8 cellular contexts compared by ENCODE assay signal in the genomic region with DNA sequence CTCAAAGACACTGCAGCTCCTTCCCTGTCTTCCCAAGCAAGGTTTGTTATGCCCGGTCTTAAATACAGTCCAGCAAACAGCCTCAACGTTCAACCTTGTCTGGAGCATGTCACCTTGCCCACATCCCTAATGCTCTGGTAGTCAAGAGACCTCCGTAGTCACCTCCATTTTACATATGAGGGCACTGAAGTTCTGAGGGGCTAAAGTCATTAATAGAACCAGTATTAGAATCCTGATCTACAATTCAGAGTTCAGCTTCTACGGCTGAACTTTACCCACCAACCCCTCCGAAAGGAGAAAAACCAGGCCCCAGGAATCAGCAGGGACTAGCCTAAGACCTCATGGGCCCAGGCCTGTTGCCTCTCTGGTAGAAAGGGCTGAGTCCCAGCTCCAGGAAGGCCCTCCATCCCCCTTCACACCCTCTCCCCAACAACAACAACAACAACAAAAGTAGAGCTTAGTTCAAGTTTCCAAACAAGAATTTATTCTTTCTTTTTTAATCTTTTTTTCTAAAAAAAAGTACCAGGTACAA. TPM values are rescaled to one million over a fixed set of nuclear protein-coding genes. Genes with fewer than 3 reads are reported as not detected.
DNase-seq lines count a peak whose midpoint lies in the region; ATAC-seq and TF ChIP-seq lines count a peak whose summit lies in the region.

No MANE protein-coding gene starts in this region.

- peak overlapping the region; percentile 98 for H3K27ac Mint-ChIP-seq in activated CD4-positive, alpha-beta T cell treated with anti-CD3 and anti-CD28 coated beads for 36 hours

- TF ChIP-seq CTCF in ascending aorta (IDR thresholded peaks at IDR 0.05) = no peak
- no peak for TF ChIP-seq CTCF in kidney epithelial cell (IDR thresholded peaks at IDR 0.05; ENCODE audit: insufficient read depth, low read length, poor library complexity, severe bottlenecking)

- H3K4me3 ChIP-seq in ascending aorta (peak overlapping the region in 1 of 2 donors; percentile 71), kidney epithelial cell (ENCODE audit: low read depth, low read length) (peak overlapping the region; percentile 68)

- DNase-seq in activated CD4-positive, alpha-beta T cell treated with anti-CD3 and anti-CD28 coated beads for 36 hours = no peak
- DNase-seq in activated CD4-positive, alpha-beta T cell treated with anti-CD3 and anti-CD28 coated beads for 4 hours = no peak
- DNase-seq in ascending aorta (ENCODE audit: low spot score in 2 of 2) (no peak), kidney epithelial cell (ENCODE audit: low read depth) (no peak), OCI-M1 (lab: John Stamatoyannopoulos, UW) (no peak), COR-L47 (lab: John Stamatoyannopoulos, UW) (no peak)

- no peaks in the 10 kb centered on the region for H3K9me3 Mint-ChIP-seq in activated CD4-positive, alpha-beta T cell treated with anti-CD3 and anti-CD28 coated beads for 36 hours (ENCODE audit: low read depth)

- no peaks in the 10 kb centered on the region for H3K9me3 ChIP-seq in ascending aorta

- H3K27me3 Mint-ChIP-seq in activated CD4-positive, alpha-beta T cell treated with anti-CD3 and anti-CD28 coated beads for 36 hours = no peaks in the 10 kb centered on the region

- POLR2A ChIA-PET in activated CD4-positive, alpha-beta T cell treated with anti-CD3 and anti-CD28 coated beads for 36 hours (lab: Charles Lee) = interaction anchor here (0.6 to 3.2 kb wide), 6 partner anchors 8 to 32 kb away, joined by 3 to 18 read pairs (median 6); partner anchors contain the start of genes ATOSB, FANCG and VCP

- CTCF ChIA-PET in activated CD4-positive, alpha-beta T cell treated with anti-CD3 and anti-CD28 coated beads for 36 hours (lab: Charles Lee) = interaction anchor here (0.6 to 1.8 kb wide), 10 partner anchors 8 to 772 kb away, joined by 3 to 7 read pairs (median 4); partner anchors contain the start of genes ATOSB and FANCG

- H3K4me1 Mint-ChIP-seq in activated CD4-positive, alpha-beta T cell treated with anti-CD3 and anti-CD28 coated beads for 36 hours = peaks cover 25% of the 10 kb centered on the region

- H3K27me3 ChIP-seq in ascending aorta (no peaks in the 10 kb centered on the region), kidney epithelial cell (ENCODE audit: control insufficient read depth, insufficient read depth, low read length) (no peaks in the 10 kb centered on the region)

- H3K27ac ChIP-seq in ascending aorta = peak overlapping the region; percentile 81 to 90
- H3K27ac ChIP-seq in temporal lobe (ENCODE audit: low read depth, low read length) = peak overlapping the region; percentile 90

- ATAC-seq in activated CD4-positive, alpha-beta T cell treated with anti-CD3 and anti-CD28 coated beads for 36 hours = no peak
- no peak for ATAC-seq in GM18511 (IDR thresholded peaks at IDR 0.05; ENCODE audit: unreplicated experiment)

- H3K4me3 Mint-ChIP-seq in activated CD4-positive, alpha-beta T cell treated with anti-CD3 and anti-CD28 coated beads for 36 hours = peak overlapping the region; percentile 98

- peaks cover 4 to 12% of the 10 kb centered on the region in 2 donors for H3K4me1 ChIP-seq in ascending aorta

- intact Hi-C loops in activated CD4-positive, alpha-beta T cell treated with anti-CD3 and anti-CD28 coated beads for 36 hours (cut with DNase I, micrococcal nuclease) = loop anchor here (1.0 to 2.0 kb wide), 5 partner anchors 8 to 711 kb away; partner anchors contain the start of genes HINT2 (in 1 of the 2) and VCP (in 1 of the 2)
- intact Hi-C loops in ascending aorta (cut with DNase I) = loop anchor here (1.0 to 2.0 kb wide), 2 partner anchors 8 to 115 kb away; partner anchors contain the start of gene DNAJB5

- peaks cover 34% of the 10 kb centered on the region for H3K36me3 Mint-ChIP-seq in activated CD4-positive, alpha-beta T cell treated with anti-CD3 and anti-CD28 coated beads for 36 hours (ENCODE audit: low read depth)

- peaks cover 43 to 65% of the 10 kb centered on the region in 2 donors for H3K36me3 ChIP-seq in ascending aorta
- peaks cover 5% of the 10 kb centered on the region for H3K36me3 ChIP-seq in kidney epithelial cell (ENCODE audit: control insufficient read depth, insufficient read depth, low read length)

RNA-seq across cellular contexts. Expression of gene STOML2, which starts 0.8 kb away (rescaled TPM):
- 100 to 1,000 TPM; 169 to 201 TPM for total RNA-seq in activated CD4-positive, alpha-beta T cell treated with anti-CD3 and anti-CD28 coated beads for 36 hours
- total RNA-seq in ascending aorta (94.2 TPM), kidney epithelial cell (227 and 264 TPM in 2 replicates), temporal lobe (27.5 TPM)

RNA-seq across cellular contexts. Expression of gene PIGO, which starts 7.3 kb away (rescaled TPM):
- total RNA-seq in activated CD4-positive, alpha-beta T cell treated with anti-CD3 and anti-CD28 coated beads for 36 hours = 10 to 100 TPM; 21.0 to 27.2 TPM
- total RNA-seq in ascending aorta (2.4 TPM), kidney epithelial cell (21.1 and 27.8 TPM in 2 replicates), temporal lobe (8.1 TPM)

RNA-seq across cellular contexts. Expression of gene ATOSB, which starts 11.9 kb away (rescaled TPM):
- 1 to 10 TPM; 5.7 to 6.4 TPM for total RNA-seq in activated CD4-positive, alpha-beta T cell treated with anti-CD3 and anti-CD28 coated beads for 36 hours
- total RNA-seq in ascending aorta = 58.3 TPM
- total RNA-seq in kidney epithelial cell = 37.1 and 41.6 TPM in 2 replicates
- total RNA-seq in temporal lobe = 14.8 TPM

RNA-seq across cellular contexts. Expression of gene FANCG, which starts 24.0 kb away (rescaled TPM):
- total RNA-seq in activated CD4-positive, alpha-beta T cell treated with anti-CD3 and anti-CD28 coated beads for 36 hours = 10 to 100 TPM; 92.8 to 93.4 TPM
- total RNA-seq in ascending aorta (45.4 TPM), kidney epithelial cell (16.7 and 22.3 TPM in 2 replicates), temporal lobe (14.0 TPM)

RNA-seq across cellular contexts. Expression of gene VCP, which starts 31.3 kb away (rescaled TPM):
- total RNA-seq in activated CD4-positive, alpha-beta T cell treated with anti-CD3 and anti-CD28 coated beads for 36 hours = 100 to 1,000 TPM; 261 to 268 TPM
- 96.3 TPM for total RNA-seq in ascending aorta
- total RNA-seq in kidney epithelial cell = 246 and 250 TPM in 2 replicates
- 141 TPM for total RNA-seq in temporal lobe
